ENCODE assay signal across 8 cellular contexts in genomic region chr14:30980106-30980704, GRCh38. TPM values are rescaled to one million over a fixed set of nuclear protein-coding genes. Genes with fewer than 3 reads are reported as not detected.
A peak's percentile ranks its signal among the peaks of the same experiment; 100 is the strongest.
DNase-seq lines count a peak whose midpoint lies in the region; ATAC-seq and TF ChIP-seq lines count a peak whose summit lies in the region.
"Not testable (repeated sequence)": the region's sequence is repeated elsewhere in the genome, so short reads cannot be mapped to it uniquely, and the experiment has no call there.

No MANE protein-coding gene starts in this region.

- H3K36me3 ChIP-seq in DND-41 (ENCODE audit: insufficient read depth, low read length); SK-N-MC (ENCODE audit: insufficient read depth, low read length); naive thymus-derived CD4-positive, alpha-beta T cell (ENCODE audit: control insufficient read depth in 2 of 3, insufficient read depth in 3 of 3, low read length in 3 of 3): not testable (repeated sequence)

- not testable (repeated sequence) for H3K27ac ChIP-seq in DND-41 (ENCODE audit: low read length); naive thymus-derived CD4-positive, alpha-beta T cell (ENCODE audit: low read depth, low read length)
- peak overlapping the region; percentile 48; the same call in 1 of the 2 replicates for H3K27ac ChIP-seq in SK-N-MC

- POLR2A ChIA-PET in naive thymus-derived CD4-positive, alpha-beta T cell (lab: Charles Lee) = not testable (repeated sequence)

- H3K9me3 Mint-ChIP-seq in naive thymus-derived CD4-positive, alpha-beta T cell = not testable (repeated sequence)

- H3K79me2 ChIP-seq in DND-41 (ENCODE audit: insufficient read depth, low read length) = peaks cover 95% of the 10 kb centered on the region

- not testable (repeated sequence) for H3K27me3 Mint-ChIP-seq in naive thymus-derived CD4-positive, alpha-beta T cell

- CTCF ChIA-PET in naive thymus-derived CD4-positive, alpha-beta T cell (lab: Charles Lee) = interaction anchor here (0.7 to 3.8 kb wide), 5 partner anchors 59 to 439 kb away, joined by 3 to 20 read pairs (median 5); no protein-coding TSS in a partner anchor

- H3K4me1 Mint-ChIP-seq in naive thymus-derived CD4-positive, alpha-beta T cell = peaks cover 12 to 41% (median 34%) of the 10 kb centered on the region in 7 donors

- H2AFZ ChIP-seq in DND-41 (ENCODE audit: low read depth, low read length) = not testable (repeated sequence)

- H3K27ac Mint-ChIP-seq in naive thymus-derived CD4-positive, alpha-beta T cell = peak overlapping the region in 6 of 9 donors; percentile 14 to 73 (median 41)

- ATAC-seq in DND-41 (ENCODE audit: insufficient read depth, low read depth) = peak; percentile 85
- peak; percentile 90 for ATAC-seq in naive thymus-derived CD4-positive, alpha-beta T cell

- H3K9me3 ChIP-seq in DND-41 (ENCODE audit: insufficient read depth, low read length, severe bottlenecking); SK-N-MC (ENCODE audit: low read depth, low read length); naive thymus-derived CD4-positive, alpha-beta T cell (ENCODE audit: control insufficient read depth in 2 of 3, low read length in 3 of 3): not testable (repeated sequence)

- not testable (repeated sequence) for H3K9ac ChIP-seq in DND-41 (ENCODE audit: low read depth, low read length); SK-N-MC (ENCODE audit: insufficient read length)

- H3K27me3 ChIP-seq in DND-41 (ENCODE audit: insufficient read depth, low read length, poor library complexity); naive thymus-derived CD4-positive, alpha-beta T cell (ENCODE audit: control insufficient read depth in 2 of 2, insufficient read depth in 2 of 2, low read length in 2 of 2): not testable (repeated sequence)

- peak; percentile 46 for DNase-seq in DND-41
- peak; percentile 67 for DNase-seq in HFF-Myc (ENCODE audit: extremely low read depth, low read depth)
- peak; percentile 18 for DNase-seq in NCI-H146 treated with DMSO at 0.1 percent for 48 hours (lab: John Stamatoyannopoulos, UW; ENCODE audit: unreplicated experiment)
- peak; percentile 55 for DNase-seq in SK-N-MC (ENCODE audit: low read depth, low spot score)
- peak; percentile 6 for DNase-seq in activated naive CD8-positive, alpha-beta T cell treated with anti-CD3 and anti-CD28 coated beads, Interleukin-2, amount 50 U/mL, for 16 hours (ENCODE audit: low read depth, low spot score)
- DNase-seq in foreskin fibroblast = peak; percentile 59 to 85
- DNase-seq in naive thymus-derived CD4-positive, alpha-beta T cell = peak in 7 of 9 donors; percentile 54 to 73 (median 62)
- peak; percentile 75 for DNase-seq in stromal cell of bone marrow (ENCODE audit: low read depth)

- intact Hi-C loops in naive thymus-derived CD4-positive, alpha-beta T cell (cut with micrococcal nuclease) = loop anchor here (1.0 to 2.0 kb wide), 5 partner anchors 47 to 377 kb away; partner anchors contain the start of gene STRN3 (in 2 of the 2)

- not testable (repeated sequence) for H3K4me2 ChIP-seq in DND-41 (ENCODE audit: insufficient read depth, low read length)

- not testable (repeated sequence) for H3K4me3 Mint-ChIP-seq in naive thymus-derived CD4-positive, alpha-beta T cell

- TF ChIP-seq CTCF in DND-41 (IDR thresholded peaks at IDR 0.05; ENCODE audit: borderline replicate concordance, extremely low read depth, low read length, poor library complexity, severe bottlenecking) (peak; percentile 68), HFF-Myc (IDR thresholded peaks at IDR 0.05; ENCODE audit: low read depth, low read length, missing control alignments) (peak; percentile 47), foreskin fibroblast (IDR thresholded peaks at IDR 0.05; ENCODE audit: low read depth, low read length) (peak; percentile 50)

- peaks cover 30% of the 10 kb centered on the region for H4K20me1 ChIP-seq in DND-41 (ENCODE audit: insufficient read depth, low read length)

- H3K36me3 Mint-ChIP-seq in naive thymus-derived CD4-positive, alpha-beta T cell = peaks cover 0 to 14% (median 11%) of the 10 kb centered on the region in 5 donors

- H3K4me1 ChIP-seq in DND-41 (ENCODE audit: insufficient read depth, low read length); naive thymus-derived CD4-positive, alpha-beta T cell (ENCODE audit: control insufficient read depth in 2 of 2, insufficient read depth in 2 of 2, low read length in 2 of 2): not testable (repeated sequence)

- not testable (repeated sequence) for H3K4me3 ChIP-seq in DND-41 (ENCODE audit: low read depth in 1 of 2, low read length in 2 of 2); HFF-Myc (replicated peaks; ENCODE audit: low read depth, low read length); SK-N-MC; foreskin fibroblast (ENCODE audit: low read depth in 1 of 2, low read length in 2 of 2); naive thymus-derived CD4-positive, alpha-beta T cell (ENCODE audit: low read length)

RNA-seq across cellular contexts. Expression of gene AP4S1, which starts 45.2 kb away (rescaled TPM):
- total RNA-seq in naive thymus-derived CD4-positive, alpha-beta T cell = 10 to 100 TPM in 4 of 5 experiments, 1 to 10 TPM in 1; 7.9 to 22.0 (median 15.9) TPM
- 10 to 100 TPM; 10.7 to 10.9 TPM for polyA plus RNA-seq in naive thymus-derived CD4-positive, alpha-beta T cell

RNA-seq across cellular contexts. Expression of gene STRN3, which starts 46.0 kb away (rescaled TPM):
- 10 to 100 TPM; 20.4 to 28.7 (median 25.2) TPM for total RNA-seq in naive thymus-derived CD4-positive, alpha-beta T cell
- 1 to 10 TPM; 3.5 to 5.8 TPM for polyA plus RNA-seq in naive thymus-derived CD4-positive, alpha-beta T cell

Comparison
In these comparisons a context has a peak if more than half of its experiments do, and no peak if none do; other contexts are left out.
1. DNase-seq: peak in every context shown above with its lines; median percentile 75 in stromal cell of bone marrow; 72 in foreskin fibroblast; 67 in HFF-Myc; 62 in naive thymus-derived CD4-positive, alpha-beta T cell; 55 in SK-N-MC; 46 in DND-41; 18 in NCI-H146 treated with DMSO at 0.1 percent for 48 hours; 6 in activated naive CD8-positive, alpha-beta T cell treated with anti-CD3 and anti-CD28 coated beads, Interleukin-2, amount 50 U/mL, for 16 hours.